Comparison of ENCODE assay signal across 19 cellular contexts in genomic region chr4:25090516-25090915, GRCh38. TPM values are rescaled to one million over a fixed set of nuclear protein-coding genes. Genes with fewer than 3 reads are reported as not detected.
"Had no signal": no experiment of that assay in that cellular context is flagged by ENCODE, and none has a peak within 500 bp of the region (broad histone marks: within the 10 kb centered on the region; RNA-seq: fewer than 3 reads in every experiment).

No MANE protein-coding gene starts in this region.

- H3K9me3 ChIP-seq: vagina had no signal

- ATAC-seq: left lung; stimulated activated memory B cell treated with anti-CD40 and anti-IgM and Interleukin-4, amounts not matched to agents 10 μg/mL and 1 μg/mL and 100 μg/mL, for 72 hours had no signal

- H3K27me3 ChIP-seq: ascending aorta, vagina had no signal

- DNase-seq: activated CD4-positive, alpha-beta T cell treated with anti-CD3 and anti-CD28 coated beads, Interleukin-2, amount 50 U/mL, for 4 hours; activated CD4-positive, CD25-positive, alpha-beta regulatory T cell treated with anti-CD3 and anti-CD28 coated beads, Interleukin-2, amount 50 U/mL, for 72 hours; activated naive CD4-positive, alpha-beta T cell; activated naive CD8-positive, alpha-beta T cell treated with anti-CD3 and anti-CD28 coated beads, Interleukin-2, amount 10 ng/mL, durations not matched to agents 7 days and 5 days; activated T-cell treated with anti-CD3 and anti-CD28 coated beads for 4 hours; hippocampal formation; kidney; left lung; mammary epithelial cell; naive B cell; posterior cingulate gyrus; stimulated activated CD4-positive, alpha-beta T cell treated with anti-CD3 and anti-CD28 coated beads, Interleukin-2, amount 100 ng/mL, for 48 hours; T-helper 9 cell had no signal

- H3K4me3 ChIP-seq: ascending aorta, left lung, tibial artery, vagina had no signal

- H3K4me1 ChIP-seq: ascending aorta had no signal

- H3K27ac ChIP-seq: ascending aorta, left lung, tibial artery, vagina had no signal

- H3K36me3 ChIP-seq: ascending aorta, left lung, tibial artery, vagina had no signal

RNA-seq across cellular contexts. Expression of gene LGI2, which starts 59.8 kb away (rescaled TPM):
- total RNA-seq: activated naive CD8-positive, alpha-beta T cell treated with anti-CD3 and anti-CD28 coated beads, Interleukin-2, amount 10 ng/mL, durations not matched to agents 7 days and 5 days; fibroblast of villous mesenchyme; glomerular endothelial cell; mammary epithelial cell had no signal
- polyA plus RNA-seq: mammary epithelial cell had no signal
